In the genomic region with DNA sequence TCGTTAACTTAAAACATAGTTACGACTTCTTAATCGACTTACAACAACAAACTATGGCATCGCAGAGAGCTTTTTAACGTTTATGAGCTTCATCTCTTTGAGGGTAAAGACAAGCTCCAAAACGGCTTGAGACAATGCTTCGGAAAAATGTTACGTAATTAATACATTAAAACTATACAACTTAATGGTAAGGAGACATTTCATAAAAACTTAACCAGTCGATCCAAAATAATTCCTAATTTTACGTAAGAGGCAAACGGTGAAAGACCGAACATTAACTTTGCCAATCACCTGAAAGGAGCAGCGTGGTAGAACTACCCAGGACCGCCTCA, we compare ENCODE assay signal across 8 cellular contexts. TPM values are rescaled to one million over a fixed set of nuclear protein-coding genes. Genes with fewer than 3 reads are reported as not detected.
DNase-seq lines count a peak whose midpoint lies in the region; ATAC-seq and TF ChIP-seq lines count a peak whose summit lies in the region.

No MANE protein-coding gene starts in this region.

- H3K27ac ChIP-seq in A673 (ENCODE audit: low read depth, low read length, poor library complexity, severe bottlenecking) (peak overlapping the region; percentile 99), HUES6 (ENCODE audit: low read depth, low read length) (no peak overlapping the region), mammary epithelial cell (ENCODE audit: insufficient read depth, low read depth, low read length) (peak overlapping the region; percentile 97), mucosa of rectum (ENCODE audit: low read depth in 2 of 2, low read length in 2 of 2) (peak overlapping the region; percentile 99 to 100)

- dilution Hi-C loops in mammary epithelial cell (cut with HindIII; ENCODE audit: low sequenced_read_pairs): no loop called here

- TF ChIP-seq CTCF in A673 (conservative IDR thresholded peaks at IDR 0.05; ENCODE audit: low read depth, low read length): no peak
- TF ChIP-seq CTCF in mammary epithelial cell (conservative IDR thresholded peaks at IDR 0.05 in 1 of 2, IDR thresholded peaks at IDR 0.05 in 1 of 2; ENCODE audit: extremely low read depth in 1 of 2, insufficient read depth in 1 of 2, low read depth in 1 of 2, low read length in 2 of 2): no peak

- POLR2A ChIA-PET in A673 (lab: Charles Lee; ENCODE audit: low non-redundant PET): no interaction called here

- H3K4me1 ChIP-seq in A673 (ENCODE audit: insufficient read depth, low read length, poor library complexity, severe bottlenecking): peaks cover 33% of the 10 kb centered on the region
- peaks cover 24% of the 10 kb centered on the region; the same call in 1 of the 2 replicates for H3K4me1 ChIP-seq in HUES6 (ENCODE audit: control insufficient read depth, insufficient read depth, low read length)
- peaks cover 32% of the 10 kb centered on the region for H3K4me1 ChIP-seq in mammary epithelial cell (ENCODE audit: insufficient read depth, low read length)
- peaks cover 9 to 32% of the 10 kb centered on the region in 2 donors for H3K4me1 ChIP-seq in mucosa of rectum (ENCODE audit: control insufficient read depth in 2 of 2, insufficient read depth in 2 of 2, low read length in 2 of 2)

- DNase-seq in A673 (ENCODE audit: low spot score): no peak
- no peak for DNase-seq in mammary epithelial cell
- no peak for DNase-seq in RKO (ENCODE audit: low spot score)
- no peak for DNase-seq in NCI-H446 treated with DMSO at 0.1 percent for 48 hours (lab: John Stamatoyannopoulos, UW)
- no peak for DNase-seq in NCI-H1417 treated with DMSO at 0.1 percent for 48 hours (lab: John Stamatoyannopoulos, UW)

- H3K27me3 ChIP-seq in A673 (replicated peaks; ENCODE audit: insufficient read depth, low read depth, low read length, poor library complexity) (no peaks in the 10 kb centered on the region), HUES6 (ENCODE audit: control insufficient read depth, insufficient read depth, low read length) (no peaks in the 10 kb centered on the region), mammary epithelial cell (ENCODE audit: insufficient read depth, low read length) (no peaks in the 10 kb centered on the region), mucosa of rectum (ENCODE audit: control insufficient read depth in 2 of 2, insufficient read depth in 2 of 2, low read length in 2 of 2) (no peaks in the 10 kb centered on the region)

- no peaks in the 10 kb centered on the region for H3K9me3 ChIP-seq in A673 (ENCODE audit: low read depth, low read length, poor library complexity, severe bottlenecking)
- H3K9me3 ChIP-seq in HUES6 (ENCODE audit: control insufficient read depth, insufficient read depth, low read depth, low read length): no peaks in the 10 kb centered on the region
- no peaks in the 10 kb centered on the region for H3K9me3 ChIP-seq in mammary epithelial cell (replicated peaks; ENCODE audit: insufficient read depth, low read length)
- no peaks in the 10 kb centered on the region for H3K9me3 ChIP-seq in mucosa of rectum (ENCODE audit: control insufficient read depth in 2 of 2, low read length in 2 of 2)

- WGBS in mammary epithelial cell (ENCODE audit: low coverage, missing lambda C conversion rate): 0% methylated on average over 14 of the region's 14 CpGs

- BruUV-seq in A673 (replicated peaks; lab: Mats Ljungman, UMichigan): TSS peak; percentile 29
- BruUV-seq in mammary epithelial cell (replicated peaks; lab: Mats Ljungman, UMichigan): no TSS peak

- peak overlapping the region; percentile 83 for H3K4me2 ChIP-seq in mammary epithelial cell (ENCODE audit: insufficient read depth, low read depth, low read length)

- intact Hi-C loops in A673 (cut with micrococcal nuclease; ENCODE audit: unreplicated experiment) (loop anchor here (5.0 to 10.0 kb wide), 2 partner anchors 37 to 310 kb away; a partner anchor contains a TSS), mammary epithelial cell (cut with micrococcal nuclease) (loop anchor here (1.0 to 10.0 kb wide), 7 partner anchors 9 to 970 kb away; no protein-coding TSS in a partner anchor)

- peaks cover 18% of the 10 kb centered on the region for H4K20me1 ChIP-seq in mammary epithelial cell (ENCODE audit: insufficient read depth, low read length)

- H2AFZ ChIP-seq in mammary epithelial cell (ENCODE audit: low read depth, low read length): no peak overlapping the region

- in situ Hi-C loops in mammary epithelial cell (cut with MboI; ENCODE audit: low sequenced_read_pairs in 2 of 2): loop anchor here in 1 of 2 donors (5.0 kb wide), 1 partner anchor 167 kb away; no protein-coding TSS in a partner anchor

- peak overlapping the region; percentile 84 for H3K4me3 ChIP-seq in A673 (ENCODE audit: low read depth, low read length, poor library complexity, severe bottlenecking)
- H3K4me3 ChIP-seq in HUES6 (ENCODE audit: low read depth, low read length): peak overlapping the region; percentile 96
- peak overlapping the region; percentile 62 to 97 (median 90) for H3K4me3 ChIP-seq in mammary epithelial cell (replicated peaks in 1 of 3; ENCODE audit: insufficient read depth in 1 of 3, low read depth in 2 of 3, low read length in 3 of 3)
- H3K4me3 ChIP-seq in mucosa of rectum (ENCODE audit: low read length in 2 of 2): peak overlapping the region; percentile 92 to 95

- peak overlapping the region; percentile 96 for H3K9ac ChIP-seq in HUES6 (ENCODE audit: low read length)
- peak overlapping the region; percentile 95 for H3K9ac ChIP-seq in mammary epithelial cell (ENCODE audit: insufficient read depth, low read length)
- H3K9ac ChIP-seq in mucosa of rectum (ENCODE audit: low read depth in 1 of 2, low read length in 2 of 2): peak overlapping the region; percentile 89 to 90

- H3K79me2 ChIP-seq in mammary epithelial cell (ENCODE audit: insufficient read depth, low read length): peaks cover 91% of the 10 kb centered on the region

- H3K36me3 ChIP-seq in A673 (ENCODE audit: insufficient read depth, low read length, poor library complexity, severe bottlenecking): no peaks in the 10 kb centered on the region
- no peaks in the 10 kb centered on the region; the same call in 1 of the 2 replicates for H3K36me3 ChIP-seq in HUES6 (ENCODE audit: control insufficient read depth, insufficient read depth, low read length)
- no peaks in the 10 kb centered on the region for H3K36me3 ChIP-seq in mammary epithelial cell (ENCODE audit: insufficient read depth, low read length)
- H3K36me3 ChIP-seq in mucosa of rectum (ENCODE audit: control insufficient read depth in 2 of 2, insufficient read depth in 2 of 2, low read length in 2 of 2): peaks cover 0 to 6% of the 10 kb centered on the region in 2 donors

- CTCF ChIA-PET in A673 (lab: Charles Lee) (interaction anchor here (0.6 to 1.1 kb wide), 3 partner anchors 39 to 1921 kb away, joined by 3 to 4 read pairs (median 4); no protein-coding TSS in a partner anchor), mammary epithelial cell (lab: Charles Lee; ENCODE audit: low non-redundant PET) (interaction anchor here (0.7 to 1.6 kb wide), 5 partner anchors 9 to 308 kb away, joined by 3 to 30 read pairs (median 6); no protein-coding TSS in a partner anchor)

- no peak for ATAC-seq in GM19397 (IDR thresholded peaks at IDR 0.05; ENCODE audit: unreplicated experiment)

RNA-seq across cellular contexts. Expression of a gene that starts 1.1 kb away (rescaled TPM):
- total RNA-seq in A673 (2021) (229 and 268 TPM in 2 replicates), mammary epithelial cell (100 to 1,000 TPM; 201 to 257 TPM)
- 122 TPM for polyA plus RNA-seq in mammary epithelial cell
- 51.7 TPM for polyA minus RNA-seq in mammary epithelial cell

RNA-seq across cellular contexts. Expression of a gene that starts 1.9 kb away (rescaled TPM):
- 69.3 and 69.4 TPM in 2 replicates for total RNA-seq in A673 (2021)
- 100 to 1,000 TPM in 1 of 2 donors, 10 to 100 TPM in 1; 70.6 to 170 TPM for total RNA-seq in mammary epithelial cell
- 32.6 TPM for polyA plus RNA-seq in mammary epithelial cell
- 125 TPM for polyA minus RNA-seq in mammary epithelial cell

RNA-seq across cellular contexts. Expression of a gene that starts 48.5 kb away (rescaled TPM):
- total RNA-seq in A673 (2021) (9.7 and 12.1 TPM in 2 replicates), mammary epithelial cell (10 to 100 TPM; 10.8 to 11.0 TPM)
- 9.0 TPM for polyA plus RNA-seq in mammary epithelial cell
- polyA minus RNA-seq in mammary epithelial cell: 15.2 TPM
